8 cellular contexts compared by ENCODE assay signal in the genomic region with DNA sequence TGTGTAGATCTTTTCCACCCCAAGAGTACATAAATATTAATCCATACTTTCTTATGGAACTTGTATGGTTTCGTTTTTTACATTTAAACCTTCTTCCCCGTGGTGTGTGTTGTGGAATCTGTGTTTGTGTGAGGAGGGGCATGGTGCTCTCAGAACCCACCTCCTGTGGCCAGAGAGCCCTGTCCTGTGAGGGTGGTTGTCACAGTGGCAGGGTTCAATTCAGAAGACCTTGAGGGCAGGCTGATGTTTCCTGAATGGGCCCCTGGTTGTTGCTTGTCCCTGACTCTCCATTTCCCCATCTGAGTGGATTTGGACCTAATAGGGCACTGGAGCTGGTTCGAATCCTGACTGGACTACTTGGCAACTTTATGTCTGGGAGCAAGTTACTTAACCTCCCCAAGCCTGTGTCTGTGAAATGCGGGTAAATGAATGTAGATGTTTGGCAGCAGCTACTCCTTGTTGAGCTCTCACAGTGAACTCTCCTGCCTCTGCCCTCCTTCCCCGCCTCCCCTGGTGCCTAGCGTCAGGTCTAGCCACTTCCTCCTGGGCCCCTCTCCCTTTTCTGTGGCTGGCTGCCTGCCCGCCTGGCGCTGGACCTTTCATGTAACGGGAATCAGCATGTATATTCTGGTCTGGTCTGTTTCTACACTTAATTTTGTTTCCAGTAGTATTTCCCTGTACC. TPM values are rescaled to one million over a fixed set of nuclear protein-coding genes. Genes with fewer than 3 reads are reported as not detected.
DNase-seq lines count a peak whose midpoint lies in the region; ATAC-seq and TF ChIP-seq lines count a peak whose summit lies in the region.

No MANE protein-coding gene starts in this region.

- in situ Hi-C loops in astrocyte of the cerebellum (cut with HindIII; ENCODE audit: low sequenced_read_pairs): no loop called here

- no peaks in the 10 kb centered on the region for H3K9me3 ChIP-seq in PC-3 (ENCODE audit: low read length)

- peak; percentile 54 for DNase-seq in activated T-cell treated with anti-CD3 and anti-CD28 coated beads, Interleukin-2, amount 50 U/mL, for 1 hour
- DNase-seq in activated T-cell treated with anti-CD3 and anti-CD28 coated beads for 4 hours (no peak), PC-3 (peak; percentile 37), astrocyte of the cerebellum (ENCODE audit: low read depth) (no peak), islet precursor cell (peak; percentile 79)
- no peak for DNase-seq in stimulated activated effector memory CD8-positive, alpha-beta T cell treated with anti-CD3 and anti-CD28 coated beads, Interleukin-12 subunit alpha, Interleukin-12 subunit beta, amount 100 ng/mL, for 72 hours (ENCODE audit: low spot score in 2 of 2)

- no peaks in the 10 kb centered on the region for H3K9me3 Mint-ChIP-seq in stimulated activated effector memory CD8-positive, alpha-beta T cell treated with anti-CD3 and anti-CD28 coated beads, Interleukin-12 subunit alpha, Interleukin-12 subunit beta, amount 100 ng/mL, for 72 hours

- H3K27ac ChIP-seq in PC-3 (ENCODE audit: low read length): 0 out of 2 replicates have a peak overlapping the region, but pooled peaks have one; percentile 2

- intact Hi-C loops in PC-3 (cut with micrococcal nuclease): loop anchor here (5.0 kb wide), 1 partner anchor 77 kb away; no protein-coding TSS in a partner anchor

- peaks cover 81% of the 10 kb centered on the region for H3F3A ChIP-seq in PC-3 (ENCODE audit: low read length, unreplicated experiment)

- peaks cover 22% of the 10 kb centered on the region for H3K4me1 ChIP-seq in PC-3 (ENCODE audit: insufficient read depth, low read length)

- peaks cover 27% of the 10 kb centered on the region for H3K36me3 ChIP-seq in PC-3 (ENCODE audit: low read depth, low read length)

- peak overlapping the region; percentile 100 for H3K27ac Mint-ChIP-seq in stimulated activated effector memory CD8-positive, alpha-beta T cell treated with anti-CD3 and anti-CD28 coated beads, Interleukin-12 subunit alpha, Interleukin-12 subunit beta, amount 100 ng/mL, for 72 hours

- POLR2A ChIA-PET in PC-3 (lab: Charles Lee; ENCODE audit: unreplicated experiment): interaction anchor here (0.6 to 1.1 kb wide), 5 partner anchors 10 to 71 kb away, joined by 3 to 10 read pairs (median 3); no protein-coding TSS in a partner anchor

- no peak overlapping the region for H2AFZ ChIP-seq in PC-3 (ENCODE audit: low read length)

- peaks cover 92% of the 10 kb centered on the region for H3K79me2 ChIP-seq in PC-3 (ENCODE audit: low read length)

- CTCF ChIA-PET in PC-3 (lab: Charles Lee): no interaction called here

- peak overlapping the region; percentile 30 for H3K4me2 ChIP-seq in PC-3 (ENCODE audit: low read length)

- peaks cover 69% of the 10 kb centered on the region for H4K20me1 ChIP-seq in PC-3 (ENCODE audit: low read length)

- H3K27me3 ChIP-seq in PC-3 (ENCODE audit: low read length): no peaks in the 10 kb centered on the region

- H3K4me3 ChIP-seq in PC-3 (ENCODE audit: low read length) (no peak overlapping the region), astrocyte of the cerebellum (ENCODE audit: low read depth, low read length) (peak overlapping the region; percentile 96)

- TF ChIP-seq CTCF in PC-3 (conservative IDR thresholded peaks at IDR 0.05; ENCODE audit: low read depth, low read length) (no peak), astrocyte of the cerebellum (IDR thresholded peaks at IDR 0.05; ENCODE audit: low read depth, low read length, missing control alignments) (no peak)

- ATAC-seq in PC-3 (peak; percentile 0; the same call in 1 of the 2 replicates), HG02798 (IDR thresholded peaks at IDR 0.05; ENCODE audit: poor library complexity, unreplicated experiment) (no peak), GM21381 (IDR thresholded peaks at IDR 0.05; ENCODE audit: unreplicated experiment) (no peak)
- ATAC-seq in stimulated activated effector memory CD8-positive, alpha-beta T cell treated with anti-CD3 and anti-CD28 coated beads, Interleukin-12 subunit alpha, Interleukin-12 subunit beta, amount 100 ng/mL, for 72 hours: no peak

- peaks cover 100% of the 10 kb centered on the region for H3K36me3 Mint-ChIP-seq in stimulated activated effector memory CD8-positive, alpha-beta T cell treated with anti-CD3 and anti-CD28 coated beads, Interleukin-12 subunit alpha, Interleukin-12 subunit beta, amount 100 ng/mL, for 72 hours

- no peaks in the 10 kb centered on the region for H3K9me2 ChIP-seq in PC-3 (replicated peaks; ENCODE audit: low read length)

- peak overlapping the region; percentile 96 for H3K4me3 Mint-ChIP-seq in stimulated activated effector memory CD8-positive, alpha-beta T cell treated with anti-CD3 and anti-CD28 coated beads, Interleukin-12 subunit alpha, Interleukin-12 subunit beta, amount 100 ng/mL, for 72 hours

- H3K9ac ChIP-seq in PC-3 (ENCODE audit: low read length): no peak overlapping the region

- H3K4me1 Mint-ChIP-seq in stimulated activated effector memory CD8-positive, alpha-beta T cell treated with anti-CD3 and anti-CD28 coated beads, Interleukin-12 subunit alpha, Interleukin-12 subunit beta, amount 100 ng/mL, for 72 hours: peaks cover 89% of the 10 kb centered on the region

- no TSS peak for BruUV-seq in PC-3 (replicated peaks; lab: Mats Ljungman, UMichigan)

RNA-seq across cellular contexts. Expression of gene NEAT1, which starts 7.3 kb away (rescaled TPM):
- total RNA-seq in PC-3 (2014; rRNA removed): 47.9 and 96.6 TPM in 2 replicates

RNA-seq across cellular contexts. Expression of gene FRMD8, which starts 43.4 kb away (rescaled TPM):
- total RNA-seq in PC-3 (2014; rRNA removed): 68.3 and 93.2 TPM in 2 replicates

RNA-seq across cellular contexts. Expression of gene SLC25A45, which starts 47.4 kb away (rescaled TPM):
- total RNA-seq in PC-3 (2014; rRNA removed): 12.7 and 13.1 TPM in 2 replicates

Comparison
In these comparisons a context has a peak if more than half of its experiments do, and no peak if none do; other contexts are left out.
1. DNase-seq: peak in activated T-cell treated with anti-CD3 and anti-CD28 coated beads, Interleukin-2, amount 50 U/mL, for 1 hour (single experiment), PC-3 (single experiment) and islet precursor cell (single experiment); none in activated T-cell treated with anti-CD3 and anti-CD28 coated beads for 4 hours (single experiment), astrocyte of the cerebellum (single experiment) and stimulated activated effector memory CD8-positive, alpha-beta T cell treated with anti-CD3 and anti-CD28 coated beads, Interleukin-12 subunit alpha, Interleukin-12 subunit beta, amount 100 ng/mL, for 72 hours (0 of 2).